ENCODE assay signal across 2 cellular contexts in the genomic region with DNA sequence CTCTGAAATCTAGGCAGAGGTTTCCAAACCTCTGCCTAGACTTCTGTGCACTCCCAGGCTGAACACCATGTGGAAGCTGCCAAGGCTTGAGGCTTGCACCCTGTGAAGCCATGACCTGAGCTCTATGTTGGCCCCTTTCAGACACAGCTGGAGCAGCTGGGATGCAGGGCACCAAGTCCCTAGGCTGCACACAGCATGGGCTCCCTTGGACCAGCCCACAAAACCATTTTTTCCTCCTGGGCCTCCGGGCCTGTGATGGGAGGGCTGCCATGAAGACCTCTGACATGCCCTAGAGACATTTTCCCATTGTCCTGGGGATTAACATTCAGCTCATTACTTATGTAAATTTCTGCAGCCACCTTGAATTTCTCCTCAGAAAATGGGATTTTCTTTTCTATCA.
TF ChIP-seq lines count a peak whose summit lies in the region.

No MANE protein-coding gene starts in this region.

TF ChIP-seq in A549, 52 proteins besides CTCF, POLR2A, EP300 and RAD21:
- peak; percentile 95 for TF ChIP-seq ZFP36 (IDR thresholded peaks at IDR 0.05; ENCODE audit: borderline replicate concordance, partially characterized antibody)

TF ChIP-seq in GM12878, 131 proteins besides CTCF, POLR2A, EP300 and RAD21:
- TF ChIP-seq, protein P1, sequence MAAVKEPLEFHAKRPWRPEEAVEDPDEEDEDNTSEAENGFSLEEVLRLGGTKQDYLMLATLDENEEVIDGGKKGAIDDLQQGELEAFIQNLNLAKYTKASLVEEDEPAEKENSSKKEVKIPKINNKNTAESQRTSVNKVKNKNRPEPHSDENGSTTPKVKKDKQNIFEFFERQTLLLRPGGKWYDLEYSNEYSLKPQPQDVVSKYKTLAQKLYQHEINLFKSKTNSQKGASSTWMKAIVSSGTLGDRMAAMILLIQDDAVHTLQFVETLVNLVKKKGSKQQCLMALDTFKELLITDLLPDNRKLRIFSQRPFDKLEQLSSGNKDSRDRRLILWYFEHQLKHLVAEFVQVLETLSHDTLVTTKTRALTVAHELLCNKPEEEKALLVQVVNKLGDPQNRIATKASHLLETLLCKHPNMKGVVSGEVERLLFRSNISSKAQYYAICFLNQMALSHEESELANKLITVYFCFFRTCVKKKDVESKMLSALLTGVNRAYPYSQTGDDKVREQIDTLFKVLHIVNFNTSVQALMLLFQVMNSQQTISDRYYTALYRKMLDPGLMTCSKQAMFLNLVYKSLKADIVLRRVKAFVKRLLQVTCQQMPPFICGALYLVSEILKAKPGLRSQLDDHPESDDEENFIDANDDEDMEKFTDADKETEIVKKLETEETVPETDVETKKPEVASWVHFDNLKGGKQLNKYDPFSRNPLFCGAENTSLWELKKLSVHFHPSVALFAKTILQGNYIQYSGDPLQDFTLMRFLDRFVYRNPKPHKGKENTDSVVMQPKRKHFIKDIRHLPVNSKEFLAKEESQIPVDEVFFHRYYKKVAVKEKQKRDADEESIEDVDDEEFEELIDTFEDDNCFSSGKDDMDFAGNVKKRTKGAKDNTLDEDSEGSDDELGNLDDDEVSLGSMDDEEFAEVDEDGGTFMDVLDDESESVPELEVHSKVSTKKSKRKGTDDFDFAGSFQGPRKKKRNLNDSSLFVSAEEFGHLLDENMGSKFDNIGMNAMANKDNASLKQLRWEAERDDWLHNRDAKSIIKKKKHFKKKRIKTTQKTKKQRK (IDR thresholded peaks at IDR 0.05; ENCODE audit: low read depth, low read length): 0 out of 2 replicates have a peak, but pooled peaks have one; percentile 10
TF ChIP-seq in GM12878: peak in this region for 1; not testable (repeated sequence) for 130.
